Comparison of ENCODE assay signal across 1 cellular context in genomic region chr1:27138368-27138767, GRCh38.
TF ChIP-seq lines count a peak whose summit lies in the region.

No MANE protein-coding gene starts in this region.

TF ChIP-seq in H1, 55 proteins besides CTCF, POLR2A, EP300 and RAD21 (continued from another document):
- no peak for TF ChIP-seq RXRA (IDR thresholded peaks at IDR 0.05; ENCODE audit: insufficient read depth, low read depth, low read length)
- no peak for TF ChIP-seq RNF2 (IDR thresholded peaks at IDR 0.05; ENCODE audit: borderline replicate concordance, low read depth, low read length, missing control alignments, poor library complexity, severe bottlenecking)
